9 cellular contexts compared by ENCODE assay signal in genomic region chr11:34890812-34891211, GRCh38. TPM values are rescaled to one million over a fixed set of nuclear protein-coding genes. Genes with fewer than 3 reads are reported as not detected.
DNase-seq lines count a peak whose midpoint lies in the region; ATAC-seq and TF ChIP-seq lines count a peak whose summit lies in the region.
"Had no signal": no experiment of that assay in that cellular context is flagged by ENCODE, and none has a peak within 500 bp of the region (broad histone marks: within the 10 kb centered on the region; RNA-seq: fewer than 3 reads in every experiment).

No MANE protein-coding gene starts in this region.

- peaks cover 5% of the 10 kb centered on the region for H3K9me3 Mint-ChIP-seq in nephron
- H3K9me3 Mint-ChIP-seq: activated naive CD4-positive, alpha-beta T cell treated with anti-CD3 and anti-CD28 coated beads, Interleukin-2, amount 50 U/mL, for 24 hours had no signal

- H3K27ac ChIP-seq in left ventricle myocardium inferior (replicated peaks), result no peak overlapping the region

- peak; percentile 60 for TF ChIP-seq CTCF in left ventricle myocardium inferior (IDR thresholded peaks at IDR 0.05; ENCODE audit: borderline replicate concordance)
- peak; percentile 38 for TF ChIP-seq CTCF in cardiac fibroblast (IDR thresholded peaks at IDR 0.05; ENCODE audit: low read depth, low read length)
- TF ChIP-seq CTCF in nephron (IDR thresholded peaks at IDR 0.05; ENCODE audit: unreplicated experiment in 3 of 3), result peak; percentile 41 to 60 (median 50)

- DNase-seq in left ventricle myocardium inferior (no peak), Right ventricle myocardium inferior (ENCODE audit: missing footprints) (no peak), NCI-H2171 treated with DMSO at 0.1 percent for 48 hours (lab: John Stamatoyannopoulos, UW) (peak; percentile 62), cardiac fibroblast (ENCODE audit: low read depth in 2 of 2) (peak; percentile 74), T-helper 9 cell (no peak)

- peaks cover 32% of the 10 kb centered on the region for H3K36me3 Mint-ChIP-seq in nephron (ENCODE audit: low read depth)

- H3K27me3 ChIP-seq in left ventricle myocardium inferior (ENCODE audit: low read depth), result no peaks in the 10 kb centered on the region

- peaks cover 15% of the 10 kb centered on the region for H3K36me3 ChIP-seq in left ventricle myocardium inferior

- H3K27me3 Mint-ChIP-seq in nephron (ENCODE audit: low read depth), result no peaks in the 10 kb centered on the region
- H3K27me3 Mint-ChIP-seq: activated naive CD4-positive, alpha-beta T cell treated with anti-CD3 and anti-CD28 coated beads, Interleukin-2, amount 50 U/mL, for 24 hours had no signal

- intact Hi-C loops in left ventricle myocardium inferior (cut with micrococcal nuclease), result loop anchor here (2.0 kb wide), 1 partner anchor 304 kb away; no protein-coding TSS in a partner anchor
- intact Hi-C loops in Right ventricle myocardium inferior (cut with DNase I), result loop anchor here (1.0 kb wide), 1 partner anchor 305 kb away; no protein-coding TSS in a partner anchor

- H3K4me1 Mint-ChIP-seq in nephron, result no peaks in the 10 kb centered on the region
- H3K4me1 Mint-ChIP-seq: activated naive CD4-positive, alpha-beta T cell treated with anti-CD3 and anti-CD28 coated beads, Interleukin-2, amount 50 U/mL, for 24 hours had no signal

- no peak overlapping the region for H3K4me3 ChIP-seq in left ventricle myocardium inferior
- H3K4me3 ChIP-seq in cardiac fibroblast (replicated peaks in 1 of 2; ENCODE audit: low read depth in 2 of 2, low read length in 2 of 2), result no peak overlapping the region

- no peak overlapping the region for H3K4me3 Mint-ChIP-seq in nephron
- H3K4me3 Mint-ChIP-seq: activated naive CD4-positive, alpha-beta T cell treated with anti-CD3 and anti-CD28 coated beads, Interleukin-2, amount 50 U/mL, for 24 hours had no signal

- no peaks in the 10 kb centered on the region for H3K4me1 ChIP-seq in left ventricle myocardium inferior

- ATAC-seq in Right ventricle myocardium inferior, result no peak
- no peak for ATAC-seq in HG02678 (IDR thresholded peaks at IDR 0.05; ENCODE audit: unreplicated experiment)
- no peak for ATAC-seq in HG03442 (IDR thresholded peaks at IDR 0.05; ENCODE audit: unreplicated experiment)

- no peak overlapping the region for H3K27ac Mint-ChIP-seq in nephron
- H3K27ac Mint-ChIP-seq: activated naive CD4-positive, alpha-beta T cell treated with anti-CD3 and anti-CD28 coated beads, Interleukin-2, amount 50 U/mL, for 24 hours had no signal

- H3K9me3 ChIP-seq in left ventricle myocardium inferior (replicated peaks), result no peaks in the 10 kb centered on the region

RNA-seq across cellular contexts. Expression of gene APIP, which starts 25.4 kb away (rescaled TPM):
- 24.3 TPM for total RNA-seq in left ventricle myocardium inferior
- total RNA-seq in Right ventricle myocardium inferior, result 24.6 TPM

RNA-seq across cellular contexts. Expression of gene PDHX, which starts 25.6 kb away (rescaled TPM):
- total RNA-seq in left ventricle myocardium inferior (157 TPM), Right ventricle myocardium inferior (140 TPM)

Comparison
In these comparisons a context has a peak if more than half of its experiments do, and no peak if none do; other contexts are left out.
1. DNase-seq: peak in NCI-H2171 treated with DMSO at 0.1 percent for 48 hours (single experiment) and cardiac fibroblast (2 of 2); none in left ventricle myocardium inferior (single experiment), Right ventricle myocardium inferior (single experiment) and T-helper 9 cell (single experiment).
2. Peak in every context shown above with its lines, with median percentiles within 50 percentile points of each other: CTCF ChIP-seq.